22 cellular contexts compared by ENCODE assay signal in the genomic region with DNA sequence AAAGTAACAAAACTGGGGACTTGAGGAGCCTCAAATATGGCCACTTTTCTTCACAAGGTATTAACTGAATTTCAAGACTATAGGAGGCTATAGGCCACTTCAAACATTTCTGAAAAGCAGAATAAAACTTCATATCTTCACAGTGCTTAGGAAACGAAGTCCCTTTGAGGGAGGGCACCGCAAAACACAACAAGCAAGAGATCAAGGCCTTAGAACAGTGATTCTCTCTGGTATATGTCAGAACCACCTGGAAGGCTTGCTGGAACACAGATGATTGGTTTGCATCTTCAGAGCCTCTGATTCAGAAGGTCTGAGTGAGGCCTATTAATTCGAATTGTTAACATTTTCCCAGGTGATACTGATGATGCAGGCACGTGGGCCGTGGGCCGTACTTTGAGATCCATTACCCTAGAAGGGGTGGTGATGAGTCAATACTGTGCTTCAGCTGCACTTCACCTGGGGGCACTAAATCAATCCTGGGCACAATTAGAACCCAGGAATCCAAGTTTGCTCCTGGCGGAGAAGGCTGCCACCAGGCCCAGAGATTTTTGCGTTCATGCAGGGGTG. TPM values are rescaled to one million over a fixed set of nuclear protein-coding genes. Genes with fewer than 3 reads are reported as not detected.
A peak's percentile ranks its signal among the peaks of the same experiment; 100 is the strongest.
DNase-seq lines count a peak whose midpoint lies in the region; ATAC-seq and TF ChIP-seq lines count a peak whose summit lies in the region.
"Had no signal": no experiment of that assay in that cellular context is flagged by ENCODE, and none has a peak within 500 bp of the region (broad histone marks: within the 10 kb centered on the region; RNA-seq: fewer than 3 reads in every experiment).

No MANE protein-coding gene starts in this region.

- intact Hi-C loops in CD4-positive, alpha-beta T cell (cut with DNase I, micrococcal nuclease), result loop anchor here (2.0 to 10.0 kb wide), 3 partner anchors 21 to 49 kb away; no protein-coding TSS in a partner anchor
- intact Hi-C loops in naive thymus-derived CD4-positive, alpha-beta T cell (cut with micrococcal nuclease), result loop anchor here (2.0 to 10.0 kb wide), 2 partner anchors 21 to 49 kb away; no protein-coding TSS in a partner anchor

- no peaks in the 10 kb centered on the region for H3K4me1 ChIP-seq in GM23338 (ENCODE audit: insufficient read depth)
- H3K4me1 ChIP-seq in naive thymus-derived CD4-positive, alpha-beta T cell (ENCODE audit: control insufficient read depth in 2 of 2, insufficient read depth in 2 of 2, low read length in 2 of 2), result peaks cover 0 to 37% of the 10 kb centered on the region in 2 donors
- H3K4me1 ChIP-seq: HAP-1 had no signal

- H3K27ac ChIP-seq in CD4-positive, alpha-beta T cell (ENCODE audit: low read depth, low read length), result no peak overlapping the region
- no peak overlapping the region for H3K27ac ChIP-seq in GM23338 (ENCODE audit: low read depth)
- no peak overlapping the region for H3K27ac ChIP-seq in naive thymus-derived CD4-positive, alpha-beta T cell (ENCODE audit: low read depth, low read length)
- H3K27ac ChIP-seq: C4-2B, HL-60 had no signal

- POLR2A ChIA-PET in CD4-positive, alpha-beta T cell (lab: Charles Lee), result interaction anchor here (1.0 kb wide), 1 partner anchor 23 kb away, joined by 3 read pairs; no protein-coding TSS in a partner anchor
- POLR2A ChIA-PET in naive thymus-derived CD4-positive, alpha-beta T cell (lab: Charles Lee), result interaction anchor here (0.8 to 1.3 kb wide), 4 partner anchors 11 to 26 kb away, joined by 3 read pairs; a partner anchor contains a TSS

- no peaks in the 10 kb centered on the region for H3K79me2 ChIP-seq in GM23338 (replicated peaks; ENCODE audit: insufficient read depth)

- no peaks in the 10 kb centered on the region for H3F3A ChIP-seq in GM23338 (replicated peaks; ENCODE audit: low read depth)

- peaks cover 7% of the 10 kb centered on the region for H3K36me3 Mint-ChIP-seq in activated naive CD4-positive, alpha-beta T cell treated with anti-CD3 and anti-CD28 coated beads, Interleukin-2, amount 50 U/mL, for 24 hours
- H3K36me3 Mint-ChIP-seq in CD4-positive, alpha-beta T cell (ENCODE audit: low read depth), result peaks cover 8% of the 10 kb centered on the region
- no peaks in the 10 kb centered on the region for H3K36me3 Mint-ChIP-seq in GM23338 (ENCODE audit: low read depth)
- peaks cover 5 to 20% (median 8%) of the 10 kb centered on the region in 5 donors for H3K36me3 Mint-ChIP-seq in naive thymus-derived CD4-positive, alpha-beta T cell

- H4K20me1 ChIP-seq in GM23338 (replicated peaks; ENCODE audit: insufficient read depth), result 0 out of 2 replicates have a peak, but pooled peaks cover 2% of the 10 kb centered on the region

- no peaks in the 10 kb centered on the region for H3K27me3 ChIP-seq in CD4-positive, alpha-beta T cell (ENCODE audit: control insufficient read depth, insufficient read depth, low read length)
- no peaks in the 10 kb centered on the region for H3K27me3 ChIP-seq in GM23338 (ENCODE audit: insufficient read depth)
- no peaks in the 10 kb centered on the region for H3K27me3 ChIP-seq in naive thymus-derived CD4-positive, alpha-beta T cell (ENCODE audit: control insufficient read depth in 2 of 2, insufficient read depth in 2 of 2, low read length in 2 of 2)

- H3K4me2 ChIP-seq in GM23338, result no peak overlapping the region

- no peak overlapping the region for H3K4me3 ChIP-seq in GM23338
- H3K4me3 ChIP-seq in naive thymus-derived CD4-positive, alpha-beta T cell (ENCODE audit: low read length), result no peak overlapping the region
- H3K4me3 ChIP-seq: HAP-1 had no signal

- CTCF ChIA-PET in CD4-positive, alpha-beta T cell (lab: Charles Lee), result interaction anchor here (1.2 kb wide), 1 partner anchor 48 kb away, joined by 5 read pairs; no protein-coding TSS in a partner anchor
- CTCF ChIA-PET in naive thymus-derived CD4-positive, alpha-beta T cell (lab: Charles Lee), result interaction anchor here (0.6 to 1.5 kb wide), 3 partner anchors 11 to 57 kb away, joined by 3 to 4 read pairs (median 3); a partner anchor contains a TSS

- peak overlapping the region; percentile 25; the same call in 1 of the 2 replicates for H2AFZ ChIP-seq in GM23338

- TF ChIP-seq CTCF in CD4-positive, alpha-beta T cell (IDR thresholded peaks at IDR 0.05), result no peak
- no peak for TF ChIP-seq CTCF in GM23338 (conservative IDR thresholded peaks at IDR 0.05; ENCODE audit: low read depth in 2 of 2)

- no peak overlapping the region for H3K4me3 Mint-ChIP-seq in activated naive CD4-positive, alpha-beta T cell treated with anti-CD3 and anti-CD28 coated beads, Interleukin-2, amount 50 U/mL, for 24 hours
- H3K4me3 Mint-ChIP-seq in CD4-positive, alpha-beta T cell, result no peak overlapping the region
- no peak overlapping the region for H3K4me3 Mint-ChIP-seq in GM23338
- H3K4me3 Mint-ChIP-seq in naive thymus-derived CD4-positive, alpha-beta T cell, result peak overlapping the region in 6 of 10 donors; percentile 4 to 37 (median 24)

- peak; percentile 82 for ATAC-seq in CD4-positive, alpha-beta T cell (ENCODE audit: poor library complexity)
- ATAC-seq in GM23338 (no peak), HG02571 (IDR thresholded peaks at IDR 0.05; ENCODE audit: unreplicated experiment) (no peak)
- ATAC-seq in naive thymus-derived CD4-positive, alpha-beta T cell, result peak; percentile 65

- no peak for DNase-seq in activated naive CD4-positive, alpha-beta T cell treated with Interleukin-2 at 50 U/mL for 16 hours
- no peak for DNase-seq in CD4-positive, alpha-beta T cell
- DNase-seq in GM23338 (ENCODE audit: low spot score), result no peak
- peak in 6 of 9 donors; percentile 27 to 62 (median 42) for DNase-seq in naive thymus-derived CD4-positive, alpha-beta T cell
- DNase-seq in erythroblast (lab: John Stamatoyannopoulos, UW), result no peak
- DNase-seq: ACHN, COR-L47, IMR-90, Karpas-422, NCI-H1436, NCI-H1930, NCI-H226, NCI-H524, NCI-H82, OCI-M1, SIG-M5 had no signal

- no peaks in the 10 kb centered on the region for H3K36me3 ChIP-seq in GM23338 (ENCODE audit: insufficient read depth)
- H3K36me3 ChIP-seq in naive thymus-derived CD4-positive, alpha-beta T cell (ENCODE audit: control insufficient read depth in 2 of 3, insufficient read depth in 3 of 3, low read length in 3 of 3), result no peaks in the 10 kb centered on the region
- H3K36me3 ChIP-seq: HAP-1 had no signal

- no peaks in the 10 kb centered on the region; the same call in 1 of the 2 replicates for H3K9me2 ChIP-seq in GM23338 (ENCODE audit: insufficient read depth)

- peaks cover 55% of the 10 kb centered on the region for H3K4me1 Mint-ChIP-seq in activated naive CD4-positive, alpha-beta T cell treated with anti-CD3 and anti-CD28 coated beads, Interleukin-2, amount 50 U/mL, for 24 hours
- peaks cover 55% of the 10 kb centered on the region for H3K4me1 Mint-ChIP-seq in CD4-positive, alpha-beta T cell (ENCODE audit: low read depth)
- H3K4me1 Mint-ChIP-seq in GM23338, result no peaks in the 10 kb centered on the region
- H3K4me1 Mint-ChIP-seq in naive thymus-derived CD4-positive, alpha-beta T cell, result peaks cover 12 to 65% (median 57%) of the 10 kb centered on the region in 7 donors

- peaks cover 11% of the 10 kb centered on the region for H3K9me3 Mint-ChIP-seq in activated naive CD4-positive, alpha-beta T cell treated with anti-CD3 and anti-CD28 coated beads, Interleukin-2, amount 50 U/mL, for 24 hours
- peaks cover 13% of the 10 kb centered on the region for H3K9me3 Mint-ChIP-seq in CD4-positive, alpha-beta T cell
- H3K9me3 Mint-ChIP-seq in GM23338, result no peaks in the 10 kb centered on the region; the same call in 2 of the 3 replicates
- peaks cover 0 to 30% (median 7%) of the 10 kb centered on the region in 11 donors for H3K9me3 Mint-ChIP-seq in naive thymus-derived CD4-positive, alpha-beta T cell

- TF ChIP-seq POLR2A in erythroblast (IDR thresholded peaks at IDR 0.05; ENCODE audit: low read length), result no peak

- peak overlapping the region; percentile 70 for H3K27ac Mint-ChIP-seq in activated naive CD4-positive, alpha-beta T cell treated with anti-CD3 and anti-CD28 coated beads, Interleukin-2, amount 50 U/mL, for 24 hours
- H3K27ac Mint-ChIP-seq in CD4-positive, alpha-beta T cell, result peak overlapping the region; percentile 81
- no peak overlapping the region for H3K27ac Mint-ChIP-seq in GM23338
- peak overlapping the region in 8 of 9 donors; percentile 1 to 91 (median 68) for H3K27ac Mint-ChIP-seq in naive thymus-derived CD4-positive, alpha-beta T cell

- H3K9me3 ChIP-seq in CD4-positive, alpha-beta T cell (ENCODE audit: control insufficient read depth, low read length), result peaks cover 14% of the 10 kb centered on the region
- peaks cover 0 to 5% (median 0%) of the 10 kb centered on the region in 3 experiments for H3K9me3 ChIP-seq in naive thymus-derived CD4-positive, alpha-beta T cell (ENCODE audit: control insufficient read depth in 2 of 3, low read length in 3 of 3)
- H3K9me3 ChIP-seq: HAP-1 had no signal

- no peaks in the 10 kb centered on the region for H3K27me3 Mint-ChIP-seq in activated naive CD4-positive, alpha-beta T cell treated with anti-CD3 and anti-CD28 coated beads, Interleukin-2, amount 50 U/mL, for 24 hours
- no peaks in the 10 kb centered on the region for H3K27me3 Mint-ChIP-seq in CD4-positive, alpha-beta T cell
- peaks cover 3% of the 10 kb centered on the region for H3K27me3 Mint-ChIP-seq in GM23338 (ENCODE audit: insufficient read depth, low read depth, poor library complexity)
- H3K27me3 Mint-ChIP-seq in naive thymus-derived CD4-positive, alpha-beta T cell, result peaks cover 0 to 2% (median 0%) of the 10 kb centered on the region in 5 donors

TF ChIP-seq in GM23338, 12 proteins besides CTCF, POLR2A, EP300 and RAD21 (continues in another document):
- TF ChIP-seq STAT1 (IDR thresholded peaks at IDR 0.05; ENCODE audit: unreplicated experiment), result no peak

RNA-seq across cellular contexts. Expression of a gene that starts 10.7 kb away (rescaled TPM):
- total RNA-seq in CD4-positive, alpha-beta T cell, result not detected
- total RNA-seq in GM23338 (2014; rRNA removed; shearing (Covaris generic)), result not detected in 2 replicates
- not detected in 2 replicates for polyA plus RNA-seq in GM23338 (2016; fragmentation: Nextera tagmentation; extraction: Ambion mirVana)
- total RNA-seq in naive thymus-derived CD4-positive, alpha-beta T cell, result not detected
- not detected for polyA plus RNA-seq in naive thymus-derived CD4-positive, alpha-beta T cell
- total RNA-seq: IMR-90, MCF 10A had no signal
- polyA plus RNA-seq: IMR-90 had no signal

RNA-seq across cellular contexts. Expression of a gene that starts 13.9 kb away (rescaled TPM):
- total RNA-seq in CD4-positive, alpha-beta T cell, result not detected
- not detected in 2 replicates for total RNA-seq in GM23338 (2014; rRNA removed; shearing (Covaris generic))
- polyA plus RNA-seq in GM23338 (2016; fragmentation: Nextera tagmentation; extraction: Ambion mirVana), result not detected in 2 replicates
- total RNA-seq in naive thymus-derived CD4-positive, alpha-beta T cell, result not detected
- polyA plus RNA-seq in naive thymus-derived CD4-positive, alpha-beta T cell, result not detected
- total RNA-seq: IMR-90, MCF 10A had no signal
- polyA plus RNA-seq: IMR-90 had no signal

RNA-seq across cellular contexts. Expression of a gene that starts 37.9 kb away (rescaled TPM):
- not detected for total RNA-seq in CD4-positive, alpha-beta T cell
- total RNA-seq in GM23338 (2014; rRNA removed; shearing (Covaris generic)), result not detected in 2 replicates
- polyA plus RNA-seq in GM23338 (2016; fragmentation: Nextera tagmentation; extraction: Ambion mirVana), result not detected in 2 replicates
- not detected for total RNA-seq in naive thymus-derived CD4-positive, alpha-beta T cell
- polyA plus RNA-seq in naive thymus-derived CD4-positive, alpha-beta T cell, result not detected
- total RNA-seq: IMR-90, MCF 10A had no signal
- polyA plus RNA-seq: IMR-90 had no signal

Comparison
In these comparisons a context has a peak if more than half of its experiments do, and no peak if none do; other contexts are left out.
1. H3K4me3 Mint-ChIP-seq: peak in naive thymus-derived CD4-positive, alpha-beta T cell (6 of 10); none in activated naive CD4-positive, alpha-beta T cell treated with anti-CD3 and anti-CD28 coated beads, Interleukin-2, amount 50 U/mL, for 24 hours (single experiment), CD4-positive, alpha-beta T cell (single experiment) and GM23338 (single experiment).
2. DNase-seq: peak in naive thymus-derived CD4-positive, alpha-beta T cell (6 of 9); none in activated naive CD4-positive, alpha-beta T cell treated with Interleukin-2 at 50 U/mL for 16 hours (single experiment), CD4-positive, alpha-beta T cell (0 of 10), GM23338 (single experiment) and erythroblast (0 of 2).
3. ATAC-seq: peak in CD4-positive, alpha-beta T cell (single experiment) and naive thymus-derived CD4-positive, alpha-beta T cell (single experiment); none in GM23338 (single experiment) and HG02571 (single experiment).